ENCODE assay signal across 9 cellular contexts in the genomic region with DNA sequence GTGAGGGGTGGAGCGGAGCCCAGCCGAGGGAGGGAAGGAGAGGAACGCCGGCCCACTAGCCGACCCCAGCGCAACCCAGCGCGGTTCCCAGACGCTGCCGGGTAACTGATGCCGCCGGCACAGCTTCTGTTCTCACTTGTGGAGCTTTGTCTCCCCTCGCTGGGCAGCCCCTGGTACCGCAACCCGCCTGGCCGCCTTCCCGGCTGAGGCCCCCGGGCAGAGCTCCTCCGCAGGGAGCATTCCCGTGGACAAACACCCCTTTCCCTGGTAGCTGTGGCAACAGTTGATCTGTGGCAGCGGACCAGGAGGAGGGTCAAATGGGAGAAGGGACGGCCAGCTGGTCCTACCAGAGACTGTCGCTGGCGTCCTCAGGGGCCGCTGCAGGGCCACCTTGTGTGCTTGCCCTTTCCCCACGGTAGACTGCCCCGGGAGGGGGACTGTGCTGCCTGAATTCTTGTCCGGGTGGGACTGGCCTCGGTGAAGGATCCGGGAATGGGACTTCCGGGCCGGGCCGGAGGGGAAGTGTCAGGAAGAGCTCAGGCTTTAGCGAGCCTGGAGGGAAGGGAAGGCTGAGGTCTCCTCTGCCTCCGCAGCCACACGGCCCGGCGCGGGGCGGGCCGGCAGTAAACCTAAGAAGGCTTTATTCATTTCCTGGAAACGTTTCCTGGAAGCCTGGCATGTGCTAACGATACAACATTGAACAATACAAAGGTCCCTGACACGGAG.
DNase-seq lines count a peak whose midpoint lies in the region; ATAC-seq and TF ChIP-seq lines count a peak whose summit lies in the region.
"Had no signal": no experiment of that assay in that cellular context is flagged by ENCODE, and none has a peak within 500 bp of the region (broad histone marks: within the 10 kb centered on the region; RNA-seq: fewer than 3 reads in every experiment).

No MANE protein-coding gene starts in this region.

- TF ChIP-seq RAD21 in SK-N-SH (IDR thresholded peaks at IDR 0.05; ENCODE audit: low read length) = peak; percentile 84

- no peaks in the 10 kb centered on the region for H3K9me2 ChIP-seq in SK-N-SH

- WGBS in SK-N-SH (ENCODE audit: low lambda C conversion rate) = 19% methylated on average over 26 of the region's 44 CpGs

- peak overlapping the region; percentile 82 for H3K4me3 Mint-ChIP-seq in HFFc6
- H3K4me3 Mint-ChIP-seq in nephron = peak overlapping the region; percentile 84 to 86 (median 85)
- H3K4me3 Mint-ChIP-seq in Calu3 (ENCODE audit: low read depth, unreplicated experiment) = no peak overlapping the region

- H3K4me1 ChIP-seq in SK-N-SH (ENCODE audit: control insufficient read depth in 1 of 2, insufficient read depth in 2 of 2, low read depth in 1 of 2, low read length in 1 of 2) = peaks cover 0 to 3% of the 10 kb centered on the region in 2 experiments; a peak in 1 of 4 replicates

- no peak overlapping the region for H3K27ac ChIP-seq in SK-N-SH (ENCODE audit: low read depth in 2 of 2, low read length in 1 of 2)

- H3F3A ChIP-seq in SK-N-SH (replicated peaks; ENCODE audit: insufficient read depth) = no peaks in the 10 kb centered on the region

- H3K4me1 Mint-ChIP-seq in HFFc6 (ENCODE audit: low read depth) = peaks cover 16% of the 10 kb centered on the region
- H3K4me1 Mint-ChIP-seq in nephron = peaks cover 10% of the 10 kb centered on the region
- no peaks in the 10 kb centered on the region for H3K4me1 Mint-ChIP-seq in Calu3 (ENCODE audit: low read depth, unreplicated experiment)

- H3K9ac ChIP-seq in SK-N-SH = no peak overlapping the region

- no peaks in the 10 kb centered on the region for H3K36me3 ChIP-seq in SK-N-SH (replicated peaks in 1 of 2; ENCODE audit: control insufficient read depth in 1 of 2, insufficient read depth in 2 of 2, low read length in 1 of 2)

- H3K36me3 Mint-ChIP-seq in HFFc6 (ENCODE audit: low read depth) = no peaks in the 10 kb centered on the region
- H3K36me3 Mint-ChIP-seq in nephron (ENCODE audit: low read depth) = no peaks in the 10 kb centered on the region
- no peaks in the 10 kb centered on the region for H3K36me3 Mint-ChIP-seq in Calu3 (ENCODE audit: insufficient read depth, unreplicated experiment)

- H3K27me3 Mint-ChIP-seq in HFFc6 (ENCODE audit: insufficient read depth) (peaks cover 1% of the 10 kb centered on the region), nephron (ENCODE audit: low read depth) (peaks cover 18% of the 10 kb centered on the region), Calu3 (ENCODE audit: unreplicated experiment) (no peaks in the 10 kb centered on the region)

- TF ChIP-seq CTCF in HFFc6 (IDR thresholded peaks at IDR 0.05) = peak; percentile 75
- TF ChIP-seq CTCF in SK-N-SH (IDR thresholded peaks at IDR 0.05) = peak; percentile 32
- TF ChIP-seq CTCF in fibroblast of the aortic adventitia (IDR thresholded peaks at IDR 0.05; ENCODE audit: insufficient read depth, low read length) = no peak
- TF ChIP-seq CTCF in nephron (IDR thresholded peaks at IDR 0.05; ENCODE audit: unreplicated experiment in 3 of 3) = peak; percentile 95 to 99 (median 96)
- no peak for TF ChIP-seq CTCF in Calu3 (IDR thresholded peaks at IDR 0.05; ENCODE audit: unreplicated experiment)

- no peak overlapping the region for H3K4me2 ChIP-seq in SK-N-SH

- intact Hi-C loops in Calu3 (cut with micrococcal nuclease; ENCODE audit: unreplicated experiment) = no loop called here

- BruUV-seq in Calu3 (replicated peaks; lab: Mats Ljungman, UMichigan) = no TSS peak

- no peak overlapping the region for H3K27ac Mint-ChIP-seq in HFFc6
- peak overlapping the region; percentile 89 to 92 (median 90) for H3K27ac Mint-ChIP-seq in nephron
- no peak overlapping the region for H3K27ac Mint-ChIP-seq in Calu3 (ENCODE audit: unreplicated experiment)

- CTCF ChIA-PET in SK-N-SH (lab: Yijun Ruan, JAX) = interaction anchor here (0.6 to 2.0 kb wide), 40 partner anchors 10 to 1390 kb away, joined by 3 to 23 read pairs (median 3); no protein-coding TSS in a partner anchor
- CTCF ChIA-PET in Calu3 (lab: Charles Lee) = no interaction called here

- no peak overlapping the region for H2AFZ ChIP-seq in SK-N-SH (ENCODE audit: low read depth)

- no peaks in the 10 kb centered on the region for H3K79me2 ChIP-seq in SK-N-SH (ENCODE audit: insufficient read depth)

- no peaks in the 10 kb centered on the region for H4K20me1 ChIP-seq in SK-N-SH (ENCODE audit: insufficient read depth)

- H3K4me3 ChIP-seq in SK-N-SH (ENCODE audit: low read depth in 2 of 2, low read length in 1 of 2) (peak overlapping the region; percentile 19 to 44; a peak in 2 of 4 replicates), fibroblast of the aortic adventitia (ENCODE audit: low read depth, low read length) (no peak overlapping the region)

- TF ChIP-seq EP300 in SK-N-SH (IDR thresholded peaks at IDR 0.05; ENCODE audit: borderline replicate concordance in 1 of 2, low read depth in 1 of 2, low read length in 1 of 2) = no peak

- H3K27me3 ChIP-seq in SK-N-SH (ENCODE audit: insufficient read depth) = no peaks in the 10 kb centered on the region

- H3K9me3 Mint-ChIP-seq in HFFc6 = peaks cover 8% of the 10 kb centered on the region; the same call in 1 of the 2 replicates
- no peaks in the 10 kb centered on the region for H3K9me3 Mint-ChIP-seq in nephron
- H3K9me3 Mint-ChIP-seq in Calu3 (ENCODE audit: low read depth, unreplicated experiment) = peaks cover 5% of the 10 kb centered on the region

- no peaks in the 10 kb centered on the region for H3K9me3 ChIP-seq in SK-N-SH

- peak; percentile 84 for DNase-seq in Ammon's horn (ENCODE audit: low spot score)
- DNase-seq in HFFc6 = peak; percentile 72
- peak; percentile 91 for DNase-seq in SK-N-SH
- DNase-seq in fibroblast of the aortic adventitia (ENCODE audit: low read depth) = peak; percentile 1
- DNase-seq in Calu3 = no peak

- POLR2A ChIA-PET in SK-N-SH (lab: Yijun Ruan, JAX) = interaction anchor here (1.2 kb wide), 1 partner anchor 1370 kb away, joined by 3 read pairs; no protein-coding TSS in a partner anchor

- ATAC-seq in GM19463 (IDR thresholded peaks at IDR 0.05; ENCODE audit: unreplicated experiment) (no peak), GM21367 (IDR thresholded peaks at IDR 0.05; ENCODE audit: unreplicated experiment) (no peak)
- ATAC-seq: HCT116 had no signal

TF ChIP-seq in SK-N-SH, 30 proteins besides CTCF, POLR2A, EP300 and RAD21:
- TF ChIP-seq SMC3 (IDR thresholded peaks at IDR 0.05; ENCODE audit: low read depth, low read length) = peak; percentile 56; the same call in 1 of the 2 replicates
- no peak for TF ChIP-seq RFX5 (IDR thresholded peaks at IDR 0.05; ENCODE audit: low read length)
- no peak for TF ChIP-seq FOXJ3 (CRISPR knock-in tag; IDR thresholded peaks at IDR 0.05)
- no peak for TF ChIP-seq YY1 (IDR thresholded peaks at IDR 0.05; ENCODE audit: low read depth)
- TF ChIP-seq POLR2AphosphoS5 (IDR thresholded peaks at IDR 0.05; ENCODE audit: low read depth, low read length) = no peak
- TF ChIP-seq, protein P1, sequence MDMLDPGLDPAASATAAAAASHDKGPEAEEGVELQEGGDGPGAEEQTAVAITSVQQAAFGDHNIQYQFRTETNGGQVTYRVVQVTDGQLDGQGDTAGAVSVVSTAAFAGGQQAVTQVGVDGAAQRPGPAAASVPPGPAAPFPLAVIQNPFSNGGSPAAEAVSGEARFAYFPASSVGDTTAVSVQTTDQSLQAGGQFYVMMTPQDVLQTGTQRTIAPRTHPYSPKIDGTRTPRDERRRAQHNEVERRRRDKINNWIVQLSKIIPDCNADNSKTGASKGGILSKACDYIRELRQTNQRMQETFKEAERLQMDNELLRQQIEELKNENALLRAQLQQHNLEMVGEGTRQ (IDR thresholded peaks at IDR 0.05; ENCODE audit: borderline replicate concordance, low read depth, low read length) = no peak
- TF ChIP-seq FOSL2 (IDR thresholded peaks at IDR 0.05; ENCODE audit: borderline replicate concordance, low read depth) = no peak

Comparison
In these comparisons a context has a peak if more than half of its experiments do, and no peak if none do; other contexts are left out.
1. H3K27ac Mint-ChIP-seq: peak in nephron (3 of 3); none in HFFc6 (single experiment) and Calu3 (single experiment).
2. CTCF ChIP-seq: peak in HFFc6 (single experiment), SK-N-SH (single experiment) and nephron (3 of 3); none in fibroblast of the aortic adventitia (single experiment) and Calu3 (single experiment).